Comparison of ENCODE assay signal across 1 cellular context in genomic region chr14:59918824-59919581, GRCh38.
TF ChIP-seq lines count a peak whose summit lies in the region.

No MANE protein-coding gene starts in this region.

TF ChIP-seq in GM23338, 12 proteins besides CTCF, POLR2A, EP300 and RAD21 (continued from another document):
- TF ChIP-seq, protein P1, sequence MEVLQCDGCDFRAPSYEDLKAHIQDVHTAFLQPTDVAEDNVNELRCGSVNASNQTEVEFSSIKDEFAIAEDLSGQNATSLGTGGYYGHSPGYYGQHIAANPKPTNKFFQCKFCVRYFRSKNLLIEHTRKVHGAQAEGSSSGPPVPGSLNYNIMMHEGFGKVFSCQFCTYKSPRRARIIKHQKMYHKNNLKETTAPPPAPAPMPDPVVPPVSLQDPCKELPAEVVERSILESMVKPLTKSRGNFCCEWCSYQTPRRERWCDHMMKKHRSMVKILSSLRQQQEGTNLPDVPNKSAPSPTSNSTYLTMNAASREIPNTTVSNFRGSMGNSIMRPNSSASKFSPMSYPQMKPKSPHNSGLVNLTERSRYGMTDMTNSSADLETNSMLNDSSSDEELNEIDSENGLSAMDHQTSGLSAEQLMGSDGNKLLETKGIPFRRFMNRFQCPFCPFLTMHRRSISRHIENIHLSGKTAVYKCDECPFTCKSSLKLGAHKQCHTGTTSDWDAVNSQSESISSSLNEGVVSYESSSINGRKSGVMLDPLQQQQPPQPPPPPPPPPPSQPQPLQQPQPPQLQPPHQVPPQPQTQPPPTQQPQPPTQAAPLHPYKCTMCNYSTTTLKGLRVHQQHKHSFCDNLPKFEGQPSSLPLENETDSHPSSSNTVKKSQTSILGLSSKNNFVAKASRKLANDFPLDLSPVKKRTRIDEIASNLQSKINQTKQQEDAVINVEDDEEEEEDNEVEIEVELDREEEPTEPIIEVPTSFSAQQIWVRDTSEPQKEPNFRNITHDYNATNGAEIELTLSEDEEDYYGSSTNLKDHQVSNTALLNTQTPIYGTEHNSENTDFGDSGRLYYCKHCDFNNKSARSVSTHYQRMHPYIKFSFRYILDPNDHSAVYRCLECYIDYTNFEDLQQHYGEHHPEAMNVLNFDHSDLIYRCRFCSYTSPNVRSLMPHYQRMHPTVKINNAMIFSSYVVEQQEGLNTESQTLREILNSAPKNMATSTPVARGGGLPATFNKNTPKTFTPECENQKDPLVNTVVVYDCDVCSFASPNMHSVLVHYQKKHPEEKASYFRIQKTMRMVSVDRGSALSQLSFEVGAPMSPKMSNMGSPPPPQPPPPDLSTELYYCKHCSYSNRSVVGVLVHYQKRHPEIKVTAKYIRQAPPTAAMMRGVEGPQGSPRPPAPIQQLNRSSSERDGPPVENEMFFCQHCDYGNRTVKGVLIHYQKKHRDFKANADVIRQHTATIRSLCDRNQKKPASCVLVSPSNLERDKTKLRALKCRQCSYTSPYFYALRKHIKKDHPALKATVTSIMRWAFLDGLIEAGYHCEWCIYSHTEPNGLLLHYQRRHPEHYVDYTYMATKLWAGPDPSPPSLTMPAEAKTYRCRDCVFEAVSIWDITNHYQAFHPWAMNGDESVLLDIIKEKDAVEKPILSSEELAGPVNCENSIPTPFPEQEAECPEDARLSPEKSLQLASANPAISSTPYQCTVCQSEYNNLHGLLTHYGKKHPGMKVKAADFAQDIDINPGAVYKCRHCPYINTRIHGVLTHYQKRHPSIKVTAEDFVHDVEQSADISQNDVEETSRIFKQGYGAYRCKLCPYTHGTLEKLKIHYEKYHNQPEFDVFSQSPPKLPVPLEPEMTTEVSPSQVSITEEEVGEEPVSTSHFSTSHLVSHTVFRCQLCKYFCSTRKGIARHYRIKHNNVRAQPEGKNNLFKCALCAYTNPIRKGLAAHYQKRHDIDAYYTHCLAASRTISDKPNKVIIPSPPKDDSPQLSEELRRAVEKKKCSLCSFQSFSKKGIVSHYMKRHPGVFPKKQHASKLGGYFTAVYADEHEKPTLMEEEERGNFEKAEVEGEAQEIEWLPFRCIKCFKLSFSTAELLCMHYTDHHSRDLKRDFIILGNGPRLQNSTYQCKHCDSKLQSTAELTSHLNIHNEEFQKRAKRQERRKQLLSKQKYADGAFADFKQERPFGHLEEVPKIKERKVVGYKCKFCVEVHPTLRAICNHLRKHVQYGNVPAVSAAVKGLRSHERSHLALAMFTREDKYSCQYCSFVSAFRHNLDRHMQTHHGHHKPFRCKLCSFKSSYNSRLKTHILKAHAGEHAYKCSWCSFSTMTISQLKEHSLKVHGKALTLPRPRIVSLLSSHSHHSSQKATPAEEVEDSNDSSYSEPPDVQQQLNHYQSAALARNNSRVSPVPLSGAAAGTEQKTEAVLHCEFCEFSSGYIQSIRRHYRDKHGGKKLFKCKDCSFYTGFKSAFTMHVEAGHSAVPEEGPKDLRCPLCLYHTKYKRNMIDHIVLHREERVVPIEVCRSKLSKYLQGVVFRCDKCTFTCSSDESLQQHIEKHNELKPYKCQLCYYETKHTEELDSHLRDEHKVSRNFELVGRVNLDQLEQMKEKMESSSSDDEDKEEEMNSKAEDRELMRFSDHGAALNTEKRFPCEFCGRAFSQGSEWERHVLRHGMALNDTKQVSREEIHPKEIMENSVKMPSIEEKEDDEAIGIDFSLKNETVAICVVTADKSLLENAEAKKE (CRISPR knock-in tag; IDR thresholded peaks at IDR 0.05): no peak
- no peak for TF ChIP-seq NANOG (IDR thresholded peaks at IDR 0.05; ENCODE audit: borderline replicate concordance)
- no peak for TF ChIP-seq CREB1 (CRISPR knock-in tag; IDR thresholded peaks at IDR 0.05; ENCODE audit: low read depth)
- TF ChIP-seq JUNB (IDR thresholded peaks at IDR 0.05; ENCODE audit: unreplicated experiment): no peak
- TF ChIP-seq ZNF331 (CRISPR knock-in tag; IDR thresholded peaks at IDR 0.05; ENCODE audit: low read depth): no peak
- TF ChIP-seq POLR2AphosphoS5 (IDR thresholded peaks at IDR 0.05; ENCODE audit: low read depth): no peak
- no peak for TF ChIP-seq ZNF114 (CRISPR knock-in tag; IDR thresholded peaks at IDR 0.05)
- TF ChIP-seq EZH2 (IDR thresholded peaks at IDR 0.05; ENCODE audit: low read depth, unreplicated experiment): no peak
- TF ChIP-seq REST (IDR thresholded peaks at IDR 0.05; ENCODE audit: unreplicated experiment): no peak
